15 cellular contexts compared by ENCODE assay signal in genomic region chr1:226688852-226689251, GRCh38. TPM values are rescaled to one million over a fixed set of nuclear protein-coding genes. Genes with fewer than 3 reads are reported as not detected.
DNase-seq lines count a peak whose midpoint lies in the region; ATAC-seq and TF ChIP-seq lines count a peak whose summit lies in the region.
"Had no signal": no experiment of that assay in that cellular context is flagged by ENCODE, and none has a peak within 500 bp of the region (broad histone marks: within the 10 kb centered on the region; RNA-seq: fewer than 3 reads in every experiment).

No MANE protein-coding gene starts in this region.

- intact Hi-C loops in activated CD4-positive, alpha-beta T cell treated with anti-CD3 and anti-CD28 coated beads, Interleukin-2, amount 10 ng/mL, durations not matched to agents 24 days and 14 days (cut with micrococcal nuclease), result no loop called here

- H3K9me3 ChIP-seq in suprapubic skin (no peaks in the 10 kb centered on the region), endodermal cell (ENCODE audit: control insufficient read depth, low read length) (no peaks in the 10 kb centered on the region)
- H3K9me3 ChIP-seq: adrenal gland had no signal

- WGBS in suprapubic skin, result 39% methylated on average over 4 of the region's 4 CpGs
- 95 to 96% methylated on average over 3 to 4 of the region's 4 CpGs for WGBS in endodermal cell (ENCODE audit: insufficient coverage in 1 of 2, insufficient read length in 1 of 2), 2 experiments

- peaks cover 74% of the 10 kb centered on the region for H3K4me1 ChIP-seq in suprapubic skin
- H3K4me1 ChIP-seq in endodermal cell (ENCODE audit: control insufficient read depth, insufficient read depth, low read length), result peaks cover 15% of the 10 kb centered on the region
- H3K4me1 ChIP-seq: parathyroid adenoma had no signal

- H3K27ac ChIP-seq in suprapubic skin (peak overlapping the region; percentile 18), endodermal cell (ENCODE audit: low read depth, low read length) (no peak overlapping the region)
- H3K27ac ChIP-seq: parathyroid adenoma had no signal

- H3K4me3 ChIP-seq in suprapubic skin (no peak overlapping the region), endodermal cell (ENCODE audit: low read length) (no peak overlapping the region)
- H3K4me3 ChIP-seq: adrenal gland had no signal

- no peak for ATAC-seq in activated naive CD8-positive, alpha-beta T cell treated with anti-CD3 and anti-CD28 coated beads, Interleukin-2, amount 50 U/mL, for 24 hours
- ATAC-seq: left lobe of liver had no signal

- TF ChIP-seq POLR2A in suprapubic skin (IDR thresholded peaks at IDR 0.05), result no peak

- H3K36me3 ChIP-seq in suprapubic skin (no peaks in the 10 kb centered on the region), endodermal cell (ENCODE audit: control insufficient read depth, insufficient read depth, low read length) (peaks cover 18% of the 10 kb centered on the region)
- H3K36me3 ChIP-seq: adrenal gland had no signal

- H3K36me3 Mint-ChIP-seq in activated CD4-positive, alpha-beta T cell treated with anti-CD3 and anti-CD28 coated beads, Interleukin-2, amount 10 ng/mL, durations not matched to agents 24 days and 14 days (ENCODE audit: low read depth), result peaks cover 41% of the 10 kb centered on the region
- H3K36me3 Mint-ChIP-seq in activated naive CD8-positive, alpha-beta T cell treated with anti-CD3 and anti-CD28 coated beads, Interleukin-2, amount 50 U/mL, for 24 hours (ENCODE audit: low read depth), result peaks cover 32% of the 10 kb centered on the region
- H3K36me3 Mint-ChIP-seq in endodermal cell (ENCODE audit: low read depth), result peaks cover 24% of the 10 kb centered on the region

- H3K27me3 ChIP-seq in suprapubic skin (no peaks in the 10 kb centered on the region), endodermal cell (ENCODE audit: control insufficient read depth, insufficient read depth, low read length, poor library complexity, severe bottlenecking) (no peaks in the 10 kb centered on the region)
- H3K27me3 ChIP-seq: adrenal gland had no signal

- TF ChIP-seq CTCF in suprapubic skin (IDR thresholded peaks at IDR 0.05), result no peak
- TF ChIP-seq CTCF in endodermal cell (conservative IDR thresholded peaks at IDR 0.05), result no peak

- H3K9me3 Mint-ChIP-seq in activated CD4-positive, alpha-beta T cell treated with anti-CD3 and anti-CD28 coated beads, Interleukin-2, amount 10 ng/mL, durations not matched to agents 24 days and 14 days, result no peaks in the 10 kb centered on the region
- no peaks in the 10 kb centered on the region for H3K9me3 Mint-ChIP-seq in activated naive CD8-positive, alpha-beta T cell treated with anti-CD3 and anti-CD28 coated beads, Interleukin-2, amount 50 U/mL, for 24 hours
- no peaks in the 10 kb centered on the region for H3K9me3 Mint-ChIP-seq in endodermal cell

- H3K9ac ChIP-seq in endodermal cell (ENCODE audit: extremely low read depth, low read length, poor library complexity, severe bottlenecking), result no peak overlapping the region
- H3K9ac ChIP-seq: parathyroid adenoma had no signal

- H3K27ac Mint-ChIP-seq in activated CD4-positive, alpha-beta T cell treated with anti-CD3 and anti-CD28 coated beads, Interleukin-2, amount 10 ng/mL, durations not matched to agents 24 days and 14 days, result peak overlapping the region; percentile 73
- peak overlapping the region; percentile 99 for H3K27ac Mint-ChIP-seq in activated naive CD8-positive, alpha-beta T cell treated with anti-CD3 and anti-CD28 coated beads, Interleukin-2, amount 50 U/mL, for 24 hours
- H3K27ac Mint-ChIP-seq in endodermal cell, result no peak overlapping the region

- no peak overlapping the region for H3K4me3 Mint-ChIP-seq in activated CD4-positive, alpha-beta T cell treated with anti-CD3 and anti-CD28 coated beads, Interleukin-2, amount 10 ng/mL, durations not matched to agents 24 days and 14 days
- no peak overlapping the region for H3K4me3 Mint-ChIP-seq in activated naive CD8-positive, alpha-beta T cell treated with anti-CD3 and anti-CD28 coated beads, Interleukin-2, amount 50 U/mL, for 24 hours
- H3K4me3 Mint-ChIP-seq in endodermal cell, result no peak overlapping the region

- H3K27me3 Mint-ChIP-seq in activated CD4-positive, alpha-beta T cell treated with anti-CD3 and anti-CD28 coated beads, Interleukin-2, amount 10 ng/mL, durations not matched to agents 24 days and 14 days, result no peaks in the 10 kb centered on the region
- H3K27me3 Mint-ChIP-seq in activated naive CD8-positive, alpha-beta T cell treated with anti-CD3 and anti-CD28 coated beads, Interleukin-2, amount 50 U/mL, for 24 hours, result no peaks in the 10 kb centered on the region
- peaks cover 11% of the 10 kb centered on the region for H3K27me3 Mint-ChIP-seq in endodermal cell (ENCODE audit: insufficient read depth)

- no peak for DNase-seq in activated CD4-positive, alpha-beta T cell treated with anti-CD3 and anti-CD28 coated beads, Interleukin-2, amount 10 ng/mL, durations not matched to agents 24 days and 14 days
- DNase-seq in activated CD4-positive, alpha-beta T cell treated with anti-CD3 and anti-CD28 coated beads, Interleukin-2, amount 50 U/mL, for 1 hour, result no peak
- no peak for DNase-seq in activated naive CD8-positive, alpha-beta T cell treated with anti-CD3 and anti-CD28 coated beads, Interleukin-2, amount 50 U/mL, for 24 hours
- DNase-seq in myocyte (ENCODE audit: low read depth) (peak; percentile 62), suprapubic skin (ENCODE audit: low spot score in 2 of 2) (no peak), OCI-M1 (lab: John Stamatoyannopoulos, UW) (no peak), endodermal cell (no peak), cerebellar nuclear complex (lab: John Stamatoyannopoulos, UW) (no peak)
- DNase-seq: activated CD4-positive, alpha-beta T cell treated with anti-CD3 and anti-CD28 coated beads, Interleukin-2, amount 50 U/mL, for 48 hours; adrenal gland; NCI-H2171; stimulated activated CD4-positive, alpha-beta T cell treated with anti-CD3 and anti-CD28 coated beads, Interleukin-2, amount 100 ng/mL, for 24 hours; stimulated activated naive CD4-positive, alpha-beta T cell had no signal

- peaks cover 84% of the 10 kb centered on the region for H3K4me1 Mint-ChIP-seq in activated CD4-positive, alpha-beta T cell treated with anti-CD3 and anti-CD28 coated beads, Interleukin-2, amount 10 ng/mL, durations not matched to agents 24 days and 14 days
- H3K4me1 Mint-ChIP-seq in activated naive CD8-positive, alpha-beta T cell treated with anti-CD3 and anti-CD28 coated beads, Interleukin-2, amount 50 U/mL, for 24 hours, result peaks cover 99% of the 10 kb centered on the region
- peaks cover 37% of the 10 kb centered on the region for H3K4me1 Mint-ChIP-seq in endodermal cell

- no peak for TF ChIP-seq EP300 in suprapubic skin (IDR thresholded peaks at IDR 0.05)

RNA-seq across cellular contexts. Expression of gene ITPKB, which starts 50.2 kb away (rescaled TPM):
- total RNA-seq in activated CD4-positive, alpha-beta T cell treated with anti-CD3 and anti-CD28 coated beads, Interleukin-2, amount 10 ng/mL, durations not matched to agents 24 days and 14 days, result 29.3 and 31.2 TPM in 2 replicates
- total RNA-seq in myocyte (1.1 and 2.1 TPM in 2 replicates), suprapubic skin (10 to 100 TPM; 31.0 to 39.0 (median 35.3) TPM), endodermal cell (10 to 100 TPM; 22.4 to 28.3 TPM)
- 0.52 TPM for polyA plus RNA-seq in myocyte (2012)
- 12.3 TPM for polyA plus RNA-seq in endodermal cell (2013, experiment 1 of 2)
- 12.3 TPM for polyA plus RNA-seq in endodermal cell (2013, experiment 2 of 2)
